ENCODE assay signal across 35 cellular contexts in the genomic region with DNA sequence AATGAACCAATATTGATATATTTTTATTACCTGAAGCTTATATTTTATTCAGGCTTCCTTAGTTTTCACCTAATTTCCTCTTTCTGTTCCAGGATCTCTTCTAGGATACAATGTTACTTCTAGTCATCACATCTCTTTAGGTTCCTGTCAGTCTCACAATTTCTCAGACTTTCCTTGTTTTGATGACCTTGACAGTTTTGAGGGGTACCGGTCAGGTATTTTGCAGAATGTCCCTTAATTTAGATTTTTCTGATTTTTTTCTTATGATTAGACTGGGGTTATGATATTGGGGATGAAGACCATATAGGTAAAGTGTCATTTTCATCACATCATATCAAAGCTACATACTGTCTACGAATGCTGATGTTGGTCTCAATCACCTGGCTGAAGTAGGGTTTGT.
"Had no signal": no experiment of that assay in that cellular context is flagged by ENCODE, and none has a peak within 500 bp of the region (broad histone marks: within the 10 kb centered on the region; RNA-seq: fewer than 3 reads in every experiment).

No MANE protein-coding gene starts in this region.

- H3K4me3 ChIP-seq: MG63 had no signal

- DNase-seq: Kasumi-1, MG63, MM.1S, MV-4-11, NCI-H1048, NCI-H1092, NCI-H1092 treated with DMSO at 0.1 percent for 48 hours, NCI-H1105, NCI-H1105 treated with DMSO at 0.1 percent for 48 hours, NCI-H1417, NCI-H1417 treated with DMSO at 0.1 percent for 48 hours, NCI-H1436, NCI-H1436 treated with DMSO at 0.1 percent for 48 hours, NCI-H146, NCI-H1694, NCI-H1694 treated with DMSO at 0.1 percent for 48 hours, NCI-H187, NCI-H187 treated with DMSO at 0.1 percent for 48 hours, NCI-H1930, NCI-H2029, NCI-H2029 treated with DMSO at 0.1 percent for 48 hours, NCI-H2081, NCI-H2081 treated with DMSO at 0.1 percent for 48 hours, NCI-H2107, NCI-H2171, NCI-H2171 treated with DMSO at 0.1 percent for 48 hours, NCI-H2227 treated with DMSO at 0.1 percent for 48 hours, NCI-H226, NCI-H345, NCI-H446, NCI-H446 treated with DMSO at 0.1 percent for 48 hours, NCI-H510A, NCI-H510A treated with DMSO at 0.1 percent for 48 hours, NCI-H524, NCI-H524 treated with DMSO at 0.1 percent for 48 hours had no signal

- H3K36me3 ChIP-seq: MG63 had no signal

- H3K9me3 ChIP-seq: MG63 had no signal
